In genomic region chr4:33649015-33649414, GRCh38 we compare ENCODE assay signal across 12 cellular contexts.
DNase-seq lines count a peak whose midpoint lies in the region; ATAC-seq, FAIRE-seq and TF ChIP-seq lines count a peak whose summit lies in the region.
"Had no signal": no experiment of that assay in that cellular context is flagged by ENCODE, and none has a peak within 500 bp of the region (broad histone marks: within the 10 kb centered on the region; RNA-seq: fewer than 3 reads in every experiment).

No MANE protein-coding gene starts in this region.

- H3K4me3 Mint-ChIP-seq in brain: no peak overlapping the region
- H3K4me3 Mint-ChIP-seq: activated naive CD4-positive, alpha-beta T cell treated with anti-CD3 and anti-CD28 coated beads for 36 hours; naive thymus-derived CD8-positive, alpha-beta T cell had no signal

- H3K27ac ChIP-seq in mesendoderm (ENCODE audit: low read depth, low read length): no peak overlapping the region
- H3K27ac ChIP-seq: esophagus squamous epithelium had no signal

- no peak overlapping the region for H3K27ac Mint-ChIP-seq in brain
- H3K27ac Mint-ChIP-seq: activated naive CD4-positive, alpha-beta T cell treated with anti-CD3 and anti-CD28 coated beads for 36 hours; naive thymus-derived CD8-positive, alpha-beta T cell had no signal

- H4K5ac ChIP-seq in mesendoderm (ENCODE audit: low read length): no peak overlapping the region

- H3K4ac ChIP-seq in mesendoderm (ENCODE audit: low read depth, low read length): no peak overlapping the region

- no peak overlapping the region for H3K9ac ChIP-seq in mesendoderm (ENCODE audit: low read length)

- no peaks in the 10 kb centered on the region for H3K79me1 ChIP-seq in mesendoderm (ENCODE audit: low read length)

- no peak for FAIRE-seq in D721Med (lab: Jason Lieb, UNC)
- FAIRE-seq: TTC549 had no signal

- ATAC-seq in GM18868 (IDR thresholded peaks at IDR 0.05; ENCODE audit: unreplicated experiment): no peak
- ATAC-seq: naive thymus-derived CD8-positive, alpha-beta T cell had no signal

- H3K4me1 ChIP-seq in mesendoderm (ENCODE audit: control insufficient read depth, low read depth, low read length): no peaks in the 10 kb centered on the region
- H3K4me1 ChIP-seq: esophagus squamous epithelium had no signal

- no peak overlapping the region for H2BK120ac ChIP-seq in mesendoderm (ENCODE audit: low read depth, low read length)

- H3K27me3 Mint-ChIP-seq in brain: peaks cover 7% of the 10 kb centered on the region
- H3K27me3 Mint-ChIP-seq: naive thymus-derived CD8-positive, alpha-beta T cell had no signal

- no peak overlapping the region for H3K4me2 ChIP-seq in mesendoderm (ENCODE audit: low read length)

- no peak overlapping the region for H2BK5ac ChIP-seq in mesendoderm (ENCODE audit: low read length)

- no peak for DNase-seq in D721Med (ENCODE audit: insufficient read length, low spot score)
- no peak for DNase-seq in LNCaP clone FGC (ENCODE audit: low read depth)
- peak; percentile 61 for DNase-seq in mesendoderm
- DNase-seq in NCI-H2081 (lab: John Stamatoyannopoulos, UW): no peak
- no peak for DNase-seq in stimulated activated CD4-positive, alpha-beta T cell treated with anti-CD3 and anti-CD28 coated beads, Interleukin-4, amount 100 ng/mL, for 4 hours
- DNase-seq in NCI-H1694 (lab: John Stamatoyannopoulos, UW): no peak
- DNase-seq: activated naive CD4-positive, alpha-beta T cell treated with anti-CD3 and anti-CD28 coated beads for 36 hours; esophagus squamous epithelium; naive thymus-derived CD8-positive, alpha-beta T cell had no signal

- WGBS in mesendoderm (ENCODE audit: extremely low coverage, insufficient coverage, low lambda C conversion rate): no CpG with 5 or more reads among the region's 2 CpGs

- H4K8ac ChIP-seq in mesendoderm (ENCODE audit: low read depth, low read length): no peak overlapping the region

- no peak overlapping the region for H3K56ac ChIP-seq in mesendoderm (ENCODE audit: low read length)

- TF ChIP-seq CTCF in D721Med (IDR thresholded peaks at IDR 0.05; ENCODE audit: insufficient read depth, missing control alignments): peak; percentile 16
- TF ChIP-seq CTCF in LNCaP clone FGC (IDR thresholded peaks at IDR 0.05; ENCODE audit: control insufficient read depth, extremely low read depth, insufficient read depth): peak; percentile 38; the same call in 1 of the 2 replicates
- peak; percentile 53 to 54 for TF ChIP-seq CTCF in brain (conservative IDR thresholded peaks at IDR 0.05)

- H3K36me3 Mint-ChIP-seq in brain: no peaks in the 10 kb centered on the region
- H3K36me3 Mint-ChIP-seq: naive thymus-derived CD8-positive, alpha-beta T cell had no signal

- no peaks in the 10 kb centered on the region for H3K4me1 Mint-ChIP-seq in brain
- H3K4me1 Mint-ChIP-seq: naive thymus-derived CD8-positive, alpha-beta T cell had no signal

- H3K18ac ChIP-seq in mesendoderm (ENCODE audit: low read length): no peak overlapping the region

- H3K27me3 ChIP-seq in mesendoderm (ENCODE audit: insufficient read depth, low read length, poor library complexity): no peaks in the 10 kb centered on the region
- H3K27me3 ChIP-seq: esophagus squamous epithelium had no signal

- H2AK5ac ChIP-seq in mesendoderm (ENCODE audit: low read length): no peak overlapping the region

- no peaks in the 10 kb centered on the region for H3K9me3 Mint-ChIP-seq in brain

- H3K36me3 ChIP-seq in mesendoderm (ENCODE audit: control insufficient read depth, insufficient read depth, low read length): no peaks in the 10 kb centered on the region
- H3K36me3 ChIP-seq: esophagus squamous epithelium had no signal

- H3K79me2 ChIP-seq in mesendoderm (ENCODE audit: control insufficient read depth, insufficient read depth, low read length): no peaks in the 10 kb centered on the region

- no peak overlapping the region for H3K4me3 ChIP-seq in LNCaP clone FGC (ENCODE audit: low read depth, low read length)
- H3K4me3 ChIP-seq in mesendoderm (ENCODE audit: low read length): no peak overlapping the region
- H3K4me3 ChIP-seq: esophagus squamous epithelium had no signal

- H3K23ac ChIP-seq in mesendoderm (ENCODE audit: low read length): no peak overlapping the region

- no peak overlapping the region for H2BK15ac ChIP-seq in mesendoderm (replicated peaks; ENCODE audit: low read depth)
